In the genomic region with DNA sequence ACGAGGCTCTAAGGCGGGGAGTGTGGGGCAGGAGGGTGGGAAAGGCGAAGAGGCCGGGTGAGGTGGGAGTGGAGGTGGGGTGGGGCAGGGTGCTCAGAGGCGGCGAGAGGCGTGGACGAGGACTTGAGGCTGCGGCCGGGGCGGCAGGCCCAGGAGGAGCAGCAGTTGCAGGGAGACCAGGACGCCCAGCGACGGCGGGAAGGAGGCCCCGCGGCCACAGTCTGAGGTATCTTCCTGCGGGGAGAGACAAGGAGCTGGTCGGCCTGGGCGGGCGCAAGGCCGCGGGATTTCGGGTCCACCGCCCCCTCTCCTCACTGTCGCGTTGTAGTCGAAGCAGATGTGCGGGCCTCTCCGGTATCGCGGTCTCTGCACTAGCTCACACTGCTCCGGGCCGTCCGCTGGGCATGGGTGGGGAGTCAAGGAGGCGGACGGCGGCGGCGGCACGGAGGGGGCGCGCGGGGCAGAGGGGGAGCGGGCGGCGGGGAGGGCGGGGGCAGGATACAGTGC, we compare ENCODE assay signal across 8 cellular contexts. TPM values are rescaled to one million over a fixed set of nuclear protein-coding genes. Genes with fewer than 3 reads are reported as not detected.
DNase-seq lines count a peak whose midpoint lies in the region; ATAC-seq, FAIRE-seq and TF ChIP-seq lines count a peak whose summit lies in the region.

No MANE protein-coding gene starts in this region.

- H4K20me1 ChIP-seq in K562 (replicated peaks; ENCODE audit: control insufficient read depth, insufficient read depth, low read length), result no peaks in the 10 kb centered on the region

- no peaks in the 10 kb centered on the region for H3K9me3 Mint-ChIP-seq in activated T-cell treated with anti-CD3 and anti-CD28 coated beads, Interleukin-2, amount 50 U/mL, for 4 hours

- peak overlapping the region; percentile 84 for H2AFZ ChIP-seq in K562 (ENCODE audit: low read depth, low read length)

- no CpG with 5 or more reads among the region's 48 CpGs for WGBS in K562 (ENCODE audit: insufficient coverage, low coverage, missing lambda C conversion rate)
- WGBS in right lobe of liver (ENCODE audit: insufficient coverage, low coverage, low lambda C conversion rate, missing lambda C conversion rate), result no CpG with 5 or more reads among the region's 48 CpGs

- peaks cover 22% of the 10 kb centered on the region for H3K4me1 Mint-ChIP-seq in activated T-cell treated with anti-CD3 and anti-CD28 coated beads, Interleukin-2, amount 50 U/mL, for 4 hours (ENCODE audit: low read depth)

- no peak for DNase-seq in activated T-cell treated with anti-CD3 and anti-CD28 coated beads, Interleukin-2, amount 50 U/mL, for 4 hours
- DNase-seq in activated T-cell treated with anti-CD3 and anti-CD28 coated beads for 4 hours (no peak), K562 (ENCODE audit: extremely low read depth in 1 of 4, low spot score in 3 of 4) (peak in 3 of 4 experiments; percentile 30 to 40 (median 35)), right lobe of liver (peak in 2 of 3 donors; percentile 39 to 62), upper lobe of right lung (no peak), NCI-H1436 treated with DMSO at 0.1 percent for 48 hours (lab: John Stamatoyannopoulos, UW) (no peak)

- H3K27ac ChIP-seq in K562 (ENCODE audit: extremely low read depth, low read depth, low read length) (no peak overlapping the region), right lobe of liver (no peak overlapping the region), upper lobe of right lung (no peak overlapping the region)

- no peaks in the 10 kb centered on the region for H3K9me3 ChIP-seq in K562 (replicated peaks; ENCODE audit: control insufficient read depth, insufficient read depth, low read depth, low read length)
- H3K9me3 ChIP-seq in right lobe of liver, result no peaks in the 10 kb centered on the region
- H3K9me3 ChIP-seq in upper lobe of right lung, result no peaks in the 10 kb centered on the region

- FAIRE-seq in K562 (lab: Jason Lieb, UNC), result no peak

- H3K4me2 ChIP-seq in K562 (ENCODE audit: insufficient read depth, low read length), result peak overlapping the region; percentile 68

- H3K27me3 ChIP-seq in K562 (ENCODE audit: control insufficient read depth in 2 of 2, insufficient read depth in 2 of 2, low read length in 2 of 2) (no peaks in the 10 kb centered on the region), right lobe of liver (no peaks in the 10 kb centered on the region), upper lobe of right lung (no peaks in the 10 kb centered on the region)

- CTCF ChIA-PET in K562 (lab: Yijun Ruan, JAX; ENCODE audit: low intra/inter-chr PET ratio), result no interaction called here

- in situ Hi-C loops in K562 (cut with MboI), result no loop called here

- no peak for TF ChIP-seq CTCF in K562 (IDR thresholded peaks at IDR 0.05 in 2 of 3, conservative IDR thresholded peaks at IDR 0.05 in 1 of 3; ENCODE audit: insufficient read depth in 2 of 3, low read depth in 1 of 3, low read length in 3 of 3)
- TF ChIP-seq CTCF in right lobe of liver (IDR thresholded peaks at IDR 0.05), result no peak
- TF ChIP-seq CTCF in upper lobe of right lung (IDR thresholded peaks at IDR 0.05), result no peak

- no peaks in the 10 kb centered on the region for H3K9me1 ChIP-seq in K562 (ENCODE audit: control insufficient read depth, insufficient read depth, low read length)

- intact Hi-C loops in K562 (cut with micrococcal nuclease), result no loop called here
- intact Hi-C loops in right lobe of liver (cut with DNase I), result no loop called here
- intact Hi-C loops in upper lobe of right lung (cut with DNase I), result no loop called here

- no peak for TF ChIP-seq RAD21 in K562 (CRISPR knock-in tag; conservative IDR thresholded peaks at IDR 0.05 in 1 of 2, IDR thresholded peaks at IDR 0.05 in 1 of 2)

- TF ChIP-seq POLR2A in K562 (conservative IDR thresholded peaks at IDR 0.05) (no peak), right lobe of liver (IDR thresholded peaks at IDR 0.05) (no peak)

- H3K4me3 ChIP-seq in K562, result peak overlapping the region; percentile 39
- H3K4me3 ChIP-seq in right lobe of liver, result peak overlapping the region; percentile 36 to 58 (median 50)
- peak overlapping the region; percentile 55 for H3K4me3 ChIP-seq in upper lobe of right lung

- H3K36me3 ChIP-seq in K562 (ENCODE audit: control insufficient read depth, insufficient read depth, low read length), result no peaks in the 10 kb centered on the region
- H3K36me3 ChIP-seq in right lobe of liver, result no peaks in the 10 kb centered on the region
- H3K36me3 ChIP-seq in upper lobe of right lung, result no peaks in the 10 kb centered on the region

- H3K79me2 ChIP-seq in K562 (ENCODE audit: control insufficient read depth, insufficient read depth, low read length), result no peaks in the 10 kb centered on the region

- ATAC-seq in activated T-cell treated with anti-CD3 and anti-CD28 coated beads, Interleukin-2, amount 50 U/mL, for 4 hours, result peak; percentile 31 to 37
- peak; percentile 61 for ATAC-seq in K562
- no peak for ATAC-seq in right lobe of liver
- ATAC-seq in upper lobe of right lung, result peak; percentile 6
- no peak for ATAC-seq in HG03175 (IDR thresholded peaks at IDR 0.05; ENCODE audit: unreplicated experiment)
- no peak for ATAC-seq in GM21723 (IDR thresholded peaks at IDR 0.05; ENCODE audit: unreplicated experiment)

- BruUV-seq in K562 (replicated peaks; lab: Mats Ljungman, UMichigan), result no TSS peak

- H3K4me3 Mint-ChIP-seq in activated T-cell treated with anti-CD3 and anti-CD28 coated beads, Interleukin-2, amount 50 U/mL, for 4 hours, result peak overlapping the region; percentile 82

- no peaks in the 10 kb centered on the region for H3K36me3 Mint-ChIP-seq in activated T-cell treated with anti-CD3 and anti-CD28 coated beads, Interleukin-2, amount 50 U/mL, for 4 hours (ENCODE audit: insufficient read depth)

- POLR2A ChIA-PET in K562 (lab: Yijun Ruan, JAX), result interaction anchor here (0.6 to 1.0 kb wide), 2 partner anchors 11 to 88 kb away, joined by 3 to 4 read pairs; no protein-coding TSS in a partner anchor

- peak overlapping the region; percentile 25 to 92; a peak in 3 of 4 replicates for H3K9ac ChIP-seq in K562 (ENCODE audit: insufficient read depth in 1 of 2, low read depth in 2 of 2, low read length in 2 of 2)

- no peaks in the 10 kb centered on the region for H3K27me3 Mint-ChIP-seq in activated T-cell treated with anti-CD3 and anti-CD28 coated beads, Interleukin-2, amount 50 U/mL, for 4 hours (ENCODE audit: low read depth)

- H3K4me1 ChIP-seq in K562 (replicated peaks in 1 of 2; ENCODE audit: control insufficient read depth in 2 of 2, insufficient read depth in 2 of 2, low read length in 2 of 2), result peaks cover 5 to 27% of the 10 kb centered on the region in 2 experiments; a peak in 4 of 5 replicates
- H3K4me1 ChIP-seq in right lobe of liver, result peaks cover 0 to 4% (median 0%) of the 10 kb centered on the region in 4 donors
- H3K4me1 ChIP-seq in upper lobe of right lung, result peaks cover 7% of the 10 kb centered on the region

- TF ChIP-seq EP300 in K562 (IDR thresholded peaks at IDR 0.05; ENCODE audit: low read length), result no peak

RNA-seq across cellular contexts. Expression of gene TMEM115, which starts 5.3 kb away (rescaled TPM):
- total RNA-seq in activated T-cell treated with anti-CD3 and anti-CD28 coated beads, Interleukin-2, amount 50 U/mL, for 4 hours, result 10 to 100 TPM; 25.2 to 27.4 (median 25.4) TPM
- total RNA-seq in K562 (2011; cell fraction: chromatin; rRNA removed; ENCODE audit: low replicate concordance), result 7.7 and 30.8 TPM in 2 replicates
- 50.7 and 57.4 TPM in 2 replicates for total RNA-seq in K562 (2011; cell fraction: nucleolus; rRNA removed)
- 23.5 and 25.0 TPM in 2 replicates for total RNA-seq in K562 (2011; cell fraction: nucleoplasm; rRNA removed)
- total RNA-seq in K562 (2014; rRNA removed) (26.9 and 31.3 TPM in 2 replicates), K562 (2014; rRNA removed; fragmentation: Illumina TruSeq; extraction: Trizol) (4.0 and 5.9 TPM in 2 replicates), K562 (2015; rRNA removed; fragmentation: Illumina TruSeq; extraction: Trizol) (14.1 and 14.4 TPM in 2 replicates), K562 (2021) (22.5 and 24.8 TPM in 2 replicates), right lobe of liver (10 to 100 TPM; 15.0 to 30.9 (median 19.2) TPM), upper lobe of right lung (40.1 TPM)
- polyA plus RNA-seq in K562 (2011; rRNA removed) (8.3 and 13.0 TPM in 2 replicates), K562 (2014; fragmentation: Illumina TruSeq; extraction: Trizol) (16.3 and 16.5 TPM in 2 replicates), K562 (2014; fragmentation: Nextera tagmentation; extraction: Ambion mirVana) (1 to 10 TPM; 1.6 to 2.7 TPM), K562 (2014; rRNA removed) (17.1 and 17.3 TPM in 2 replicates)
- 15.9 and 36.8 TPM in 2 replicates for polyA plus RNA-seq in K562 (2011; cell fraction: cytosol; rRNA removed)
- polyA plus RNA-seq in K562 (2011; cell fraction: nucleus; rRNA removed), result 16.0 and 23.4 TPM in 2 replicates
- polyA plus RNA-seq in K562 (2012), result 14.7 and 19.4 TPM in 2 replicates
- polyA minus RNA-seq in K562 (2011; rRNA and poly(A)+ RNA removed), result 5.6 and 7.9 TPM in 2 replicates
- 11.5 and 13.2 TPM in 2 replicates for polyA minus RNA-seq in K562 (2011; cell fraction: cytosol; rRNA and poly(A)+ RNA removed)
- polyA minus RNA-seq in K562 (2011; cell fraction: nucleus; rRNA and poly(A)+ RNA removed), result 14.7 and 15.9 TPM in 2 replicates

RNA-seq across cellular contexts. Expression of gene CYB561D2, which starts 14.0 kb away (rescaled TPM):
- total RNA-seq in activated T-cell treated with anti-CD3 and anti-CD28 coated beads, Interleukin-2, amount 50 U/mL, for 4 hours, result 10 to 100 TPM; 31.8 to 35.3 (median 33.1) TPM
- 5.4 and 28.5 TPM in 2 replicates for total RNA-seq in K562 (2011; cell fraction: chromatin; rRNA removed; ENCODE audit: low replicate concordance)
- 35.3 and 36.0 TPM in 2 replicates for total RNA-seq in K562 (2011; cell fraction: nucleolus; rRNA removed)
- 16.8 and 20.9 TPM in 2 replicates for total RNA-seq in K562 (2011; cell fraction: nucleoplasm; rRNA removed)
- total RNA-seq in K562 (2014; rRNA removed), result 13.8 and 18.8 TPM in 2 replicates
- 5.1 and 8.9 TPM in 2 replicates for total RNA-seq in K562 (2014; rRNA removed; fragmentation: Illumina TruSeq; extraction: Trizol)
- total RNA-seq in K562 (2015; rRNA removed; fragmentation: Illumina TruSeq; extraction: Trizol), result 9.4 and 10.0 TPM in 2 replicates
- total RNA-seq in K562 (2021), result 13.6 and 15.1 TPM in 2 replicates
- 12.3 and 15.3 TPM in 2 replicates for polyA plus RNA-seq in K562 (2011; rRNA removed)
- polyA plus RNA-seq in K562 (2011; cell fraction: cytosol; rRNA removed), result 21.5 and 40.7 TPM in 2 replicates
- 15.0 and 24.7 TPM in 2 replicates for polyA plus RNA-seq in K562 (2011; cell fraction: nucleus; rRNA removed)
- polyA plus RNA-seq in K562 (2012), result 14.0 and 15.3 TPM in 2 replicates
- 6.4 and 10.0 TPM in 2 replicates for polyA plus RNA-seq in K562 (2014; fragmentation: Illumina TruSeq; extraction: Trizol)
- polyA plus RNA-seq in K562 (2014; fragmentation: Nextera tagmentation; extraction: Ambion mirVana), result 1 to 10 TPM; 4.2 to 9.1 TPM
- 13.6 and 16.6 TPM in 2 replicates for polyA plus RNA-seq in K562 (2014; rRNA removed)
- polyA minus RNA-seq in K562 (2011; rRNA and poly(A)+ RNA removed), result 4.6 and 8.9 TPM in 2 replicates
- polyA minus RNA-seq in K562 (2011; cell fraction: cytosol; rRNA and poly(A)+ RNA removed), result 6.6 and 8.0 TPM in 2 replicates
- polyA minus RNA-seq in K562 (2011; cell fraction: nucleus; rRNA and poly(A)+ RNA removed), result 7.5 and 8.1 TPM in 2 replicates
- total RNA-seq in right lobe of liver, result 10 to 100 TPM; 14.3 to 29.4 (median 20.7) TPM
- total RNA-seq in upper lobe of right lung, result 23.9 TPM

RNA-seq across cellular contexts. Expression of gene NPRL2, which starts 14.1 kb away (rescaled TPM):
- 10 to 100 TPM; 34.0 to 46.9 (median 37.0) TPM for total RNA-seq in activated T-cell treated with anti-CD3 and anti-CD28 coated beads, Interleukin-2, amount 50 U/mL, for 4 hours
- total RNA-seq in K562 (2011; cell fraction: chromatin; rRNA removed; ENCODE audit: low replicate concordance), result 31.9 and 82.5 TPM in 2 replicates
- 54.7 and 55.0 TPM in 2 replicates for total RNA-seq in K562 (2011; cell fraction: nucleolus; rRNA removed)
- total RNA-seq in K562 (2011; cell fraction: nucleoplasm; rRNA removed), result 34.4 and 38.9 TPM in 2 replicates
- total RNA-seq in K562 (2014; rRNA removed), result 23.1 and 35.9 TPM in 2 replicates
- 14.9 and 17.4 TPM in 2 replicates for total RNA-seq in K562 (2014; rRNA removed; fragmentation: Illumina TruSeq; extraction: Trizol)
- total RNA-seq in K562 (2015; rRNA removed; fragmentation: Illumina TruSeq; extraction: Trizol), result 18.1 and 23.1 TPM in 2 replicates
- 17.6 and 25.4 TPM in 2 replicates for total RNA-seq in K562 (2021)
- polyA plus RNA-seq in K562 (2011; rRNA removed), result 40.4 and 47.7 TPM in 2 replicates
- 43.2 and 60.1 TPM in 2 replicates for polyA plus RNA-seq in K562 (2011; cell fraction: cytosol; rRNA removed)
- polyA plus RNA-seq in K562 (2011; cell fraction: nucleus; rRNA removed), result 134 and 144 TPM in 2 replicates
- polyA plus RNA-seq in K562 (2012), result 21.5 and 25.0 TPM in 2 replicates
- polyA plus RNA-seq in K562 (2014; fragmentation: Illumina TruSeq; extraction: Trizol), result 23.2 and 24.4 TPM in 2 replicates
- 10 to 100 TPM; 27.5 to 40.4 TPM for polyA plus RNA-seq in K562 (2014; fragmentation: Nextera tagmentation; extraction: Ambion mirVana)
- polyA plus RNA-seq in K562 (2014; rRNA removed), result 26.0 and 33.8 TPM in 2 replicates
- polyA minus RNA-seq in K562 (2011; rRNA and poly(A)+ RNA removed), result 26.6 and 39.0 TPM in 2 replicates
- 14.7 and 14.8 TPM in 2 replicates for polyA minus RNA-seq in K562 (2011; cell fraction: cytosol; rRNA and poly(A)+ RNA removed)
- 22.8 and 39.8 TPM in 2 replicates for polyA minus RNA-seq in K562 (2011; cell fraction: nucleus; rRNA and poly(A)+ RNA removed)
- total RNA-seq in right lobe of liver, result 10 to 100 TPM; 10.6 to 18.3 (median 14.4) TPM
- total RNA-seq in upper lobe of right lung, result 21.6 TPM

RNA-seq across cellular contexts. Expression of gene ZMYND10, which starts 19.1 kb away (rescaled TPM):
- total RNA-seq in activated T-cell treated with anti-CD3 and anti-CD28 coated beads, Interleukin-2, amount 50 U/mL, for 4 hours, result 1 to 10 TPM in 1 of 3 donors, under 1 TPM in 2; 0.71 to 1.0 (median 0.96) TPM
- total RNA-seq in K562 (2011; cell fraction: chromatin; rRNA removed; ENCODE audit: low replicate concordance), result 4.5 and 12.0 TPM in 2 replicates
- 9.2 and 9.7 TPM in 2 replicates for total RNA-seq in K562 (2011; cell fraction: nucleolus; rRNA removed)
- total RNA-seq in K562 (2011; cell fraction: nucleoplasm; rRNA removed), result 4.2 and 5.0 TPM in 2 replicates
- 2.7 and 2.8 TPM in 2 replicates for total RNA-seq in K562 (2014; rRNA removed)
- total RNA-seq in K562 (2014; rRNA removed; fragmentation: Illumina TruSeq; extraction: Trizol), result 0.35 and 0.51 TPM in 2 replicates
- 0.36 and 0.60 TPM in 2 replicates for total RNA-seq in K562 (2015; rRNA removed; fragmentation: Illumina TruSeq; extraction: Trizol)
- 1.1 and 1.3 TPM in 2 replicates for total RNA-seq in K562 (2021)
- polyA plus RNA-seq in K562 (2011; rRNA removed), result 0.93 and 2.8 TPM in 2 replicates
- 1.1 and 1.7 TPM in 2 replicates for polyA plus RNA-seq in K562 (2011; cell fraction: cytosol; rRNA removed)
- 9.1 and 11.3 TPM in 2 replicates for polyA plus RNA-seq in K562 (2011; cell fraction: nucleus; rRNA removed)
- 0.99 and 1.8 TPM in 2 replicates for polyA plus RNA-seq in K562 (2012)
- 0.46 and 0.70 TPM in 2 replicates for polyA plus RNA-seq in K562 (2014; fragmentation: Illumina TruSeq; extraction: Trizol)
- under 1 TPM; 0.20 to 0.29 TPM for polyA plus RNA-seq in K562 (2014; fragmentation: Nextera tagmentation; extraction: Ambion mirVana)
- 0.88 TPM in 2 replicates for polyA plus RNA-seq in K562 (2014; rRNA removed)
- polyA minus RNA-seq in K562 (2011; rRNA and poly(A)+ RNA removed), result 0.30 and 0.35 TPM in 2 replicates
- not detected in 2 replicates for polyA minus RNA-seq in K562 (2011; cell fraction: cytosol; rRNA and poly(A)+ RNA removed)
- polyA minus RNA-seq in K562 (2011; cell fraction: nucleus; rRNA and poly(A)+ RNA removed), result 1.5 and 3.0 TPM in 2 replicates
- total RNA-seq in right lobe of liver, result under 1 TPM; 0.25 to 0.70 (median 0.46) TPM
- 2.8 TPM for total RNA-seq in upper lobe of right lung

RNA-seq across cellular contexts. Expression of gene RASSF1, which starts 24.0 kb away (rescaled TPM):
- total RNA-seq in activated T-cell treated with anti-CD3 and anti-CD28 coated beads, Interleukin-2, amount 50 U/mL, for 4 hours, result 10 to 100 TPM; 33.7 to 40.3 (median 37.3) TPM
- total RNA-seq in K562 (2011; cell fraction: chromatin; rRNA removed; ENCODE audit: low replicate concordance), result 39.9 and 84.0 TPM in 2 replicates
- 79.0 and 79.5 TPM in 2 replicates for total RNA-seq in K562 (2011; cell fraction: nucleolus; rRNA removed)
- total RNA-seq in K562 (2011; cell fraction: nucleoplasm; rRNA removed), result 56.5 and 60.1 TPM in 2 replicates
- total RNA-seq in K562 (2014; rRNA removed) (38.6 and 51.1 TPM in 2 replicates), K562 (2014; rRNA removed; fragmentation: Illumina TruSeq; extraction: Trizol) (14.5 and 15.3 TPM in 2 replicates), K562 (2015; rRNA removed; fragmentation: Illumina TruSeq; extraction: Trizol) (22.1 and 24.6 TPM in 2 replicates), K562 (2021) (32.5 and 32.9 TPM in 2 replicates), right lobe of liver (10 to 100 TPM in 3 of 6 experiments, 1 to 10 TPM in 3; 5.2 to 17.8 (median 9.1) TPM), upper lobe of right lung (39.1 TPM)
- polyA plus RNA-seq in K562 (2011; rRNA removed) (57.1 and 75.8 TPM in 2 replicates), K562 (2014; fragmentation: Illumina TruSeq; extraction: Trizol) (22.8 and 27.7 TPM in 2 replicates), K562 (2014; fragmentation: Nextera tagmentation; extraction: Ambion mirVana) (1 to 10 TPM; 3.6 to 7.0 TPM), K562 (2014; rRNA removed) (50.8 and 56.8 TPM in 2 replicates)
- 67.7 and 69.8 TPM in 2 replicates for polyA plus RNA-seq in K562 (2011; cell fraction: cytosol; rRNA removed)
- 96.6 and 97.5 TPM in 2 replicates for polyA plus RNA-seq in K562 (2011; cell fraction: nucleus; rRNA removed)
- polyA plus RNA-seq in K562 (2012), result 31.0 and 45.4 TPM in 2 replicates
- polyA minus RNA-seq in K562 (2011; rRNA and poly(A)+ RNA removed), result 15.3 and 20.9 TPM in 2 replicates
- polyA minus RNA-seq in K562 (2011; cell fraction: cytosol; rRNA and poly(A)+ RNA removed), result 18.1 and 21.2 TPM in 2 replicates
- 22.6 and 30.2 TPM in 2 replicates for polyA minus RNA-seq in K562 (2011; cell fraction: nucleus; rRNA and poly(A)+ RNA removed)

Comparison
In these comparisons a context has a peak if more than half of its experiments do, and no peak if none do; other contexts are left out.
1. ATAC-seq: peak in activated T-cell treated with anti-CD3 and anti-CD28 coated beads, Interleukin-2, amount 50 U/mL, for 4 hours (2 of 2), K562 (single experiment) and upper lobe of right lung (single experiment); none in right lobe of liver (0 of 4), HG03175 (single experiment) and GM21723 (single experiment).
2. DNase-seq: peak in K562 (3 of 4) and right lobe of liver (2 of 3); none in activated T-cell treated with anti-CD3 and anti-CD28 coated beads, Interleukin-2, amount 50 U/mL, for 4 hours (single experiment), activated T-cell treated with anti-CD3 and anti-CD28 coated beads for 4 hours (single experiment), upper lobe of right lung (single experiment) and NCI-H1436 treated with DMSO at 0.1 percent for 48 hours (single experiment).
3. Peak in every context shown above with its lines, with median percentiles within 50 percentile points of each other: H3K4me3 ChIP-seq.